Comparison of ENCODE assay signal across 2 cellular contexts in genomic region chr16:8848231-8848938, GRCh38.
A peak's percentile ranks its signal among the peaks of the same experiment; 100 is the strongest.
TF ChIP-seq lines count a peak whose summit lies in the region.

No MANE protein-coding gene starts in this region.

TF ChIP-seq in IMR-90, 13 proteins besides CTCF, POLR2A, EP300 and RAD21:
- TF ChIP-seq ELK1 (IDR thresholded peaks at IDR 0.05; ENCODE audit: borderline replicate concordance, low read depth, low read length) (no peak), SMC3 (IDR thresholded peaks at IDR 0.05; ENCODE audit: low read depth, low read length) (no peak), NFE2L2 (IDR thresholded peaks at IDR 0.05; ENCODE audit: low read depth, low read length) (no peak), CHD1 (IDR thresholded peaks at IDR 0.05; ENCODE audit: low read depth, low read length) (no peak), FOS (IDR thresholded peaks at IDR 0.05; ENCODE audit: low read depth, low read length) (no peak), MAFK (IDR thresholded peaks at IDR 0.05; ENCODE audit: low read depth, low read length) (no peak), USF2 (IDR thresholded peaks at IDR 0.05; ENCODE audit: low read depth, low read length) (no peak), RCOR1 (IDR thresholded peaks at IDR 0.05; ENCODE audit: insufficient replicate concordance, low read length) (no peak), MXI1 (IDR thresholded peaks at IDR 0.05; ENCODE audit: borderline replicate concordance, low read depth, low read length) (no peak)
TF ChIP-seq in IMR-90: peak in this region for 0.

TF ChIP-seq in H1, 55 proteins besides CTCF, POLR2A, EP300 and RAD21:
- no peak for TF ChIP-seq RNF2 (IDR thresholded peaks at IDR 0.05; ENCODE audit: borderline replicate concordance, low read depth, low read length, missing control alignments, poor library complexity, severe bottlenecking)
- peak; percentile 69; the same call in 1 of the 2 replicates for TF ChIP-seq POLR2AphosphoS5 (IDR thresholded peaks at IDR 0.05; ENCODE audit: low read depth, low read length)
- no peak for TF ChIP-seq TBP (IDR thresholded peaks at IDR 0.05; ENCODE audit: low read depth, low read length)
- no peak for TF ChIP-seq JUND (IDR thresholded peaks at IDR 0.05; ENCODE audit: low read length)
- no peak for TF ChIP-seq USF2 (IDR thresholded peaks at IDR 0.05; ENCODE audit: low read length)
- TF ChIP-seq POU5F1 (IDR thresholded peaks at IDR 0.05; ENCODE audit: low read depth, low read length): no peak
